ENCODE assay signal across 20 cellular contexts in the genomic region with DNA sequence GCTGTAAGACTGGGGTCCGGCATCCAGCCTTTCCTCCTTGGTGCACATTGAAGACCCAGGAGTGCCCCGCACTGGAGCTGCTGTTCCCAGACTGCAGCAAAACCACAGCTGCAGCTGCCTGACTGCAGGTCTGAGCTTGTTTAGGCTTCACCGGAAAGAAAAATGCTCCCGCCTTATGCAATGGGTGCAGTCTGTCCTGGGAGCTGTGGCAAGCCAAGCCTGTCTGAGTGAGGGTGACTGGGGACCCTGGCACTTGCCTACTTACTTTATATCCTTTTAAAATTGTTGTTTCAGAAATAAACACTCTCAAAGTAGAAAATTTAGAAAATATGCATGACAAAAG. TPM values are rescaled to one million over a fixed set of nuclear protein-coding genes. Genes with fewer than 3 reads are reported as not detected.
DNase-seq lines count a peak whose midpoint lies in the region; ATAC-seq and TF ChIP-seq lines count a peak whose summit lies in the region.
"Had no signal": no experiment of that assay in that cellular context is flagged by ENCODE, and none has a peak within 500 bp of the region (broad histone marks: within the 10 kb centered on the region; RNA-seq: fewer than 3 reads in every experiment).

No MANE protein-coding gene starts in this region.

- no peak for TF ChIP-seq CTCF in mammary epithelial cell (conservative IDR thresholded peaks at IDR 0.05 in 1 of 2, IDR thresholded peaks at IDR 0.05 in 1 of 2; ENCODE audit: extremely low read depth in 1 of 2, insufficient read depth in 1 of 2, low read depth in 1 of 2, low read length in 2 of 2)

- ATAC-seq in GM19452 (IDR thresholded peaks at IDR 0.05; ENCODE audit: unreplicated experiment) = no peak
- ATAC-seq in GM21515 (IDR thresholded peaks at IDR 0.05; ENCODE audit: unreplicated experiment) = no peak
- ATAC-seq in HG03354 (IDR thresholded peaks at IDR 0.05; ENCODE audit: poor library complexity, severe bottlenecking, unreplicated experiment) = no peak
- ATAC-seq: CD8-positive, alpha-beta T cell; HepG2; sciatic nerve had no signal

- H3K9ac ChIP-seq in mammary epithelial cell (ENCODE audit: insufficient read depth, low read length) (peak overlapping the region; percentile 34), skeletal muscle satellite cell (ENCODE audit: low read depth, low read length) (no peak overlapping the region)

- DNase-seq in DMS79 treated with DMSO at 0.1 percent for 48 hours (lab: John Stamatoyannopoulos, UW) (peak; percentile 39), NCI-H2171 (lab: John Stamatoyannopoulos, UW) (peak; percentile 3), mammary epithelial cell (peak; percentile 82)
- DNase-seq: activated CD4-positive, alpha-beta T cell treated with anti-CD3 and anti-CD28 coated beads for 48 hours; CD8-positive, alpha-beta T cell; effector memory CD4-positive, alpha-beta T cell; head of caudate nucleus; NCI-H187; NCI-H446; nephron progenitor cell; NK-92 treated with Interleukin-12 subunit alpha and Interleukin-12 subunit beta, amount 100 ng/mL, for 24 hours; stimulated activated CD4-positive, alpha-beta T cell treated with anti-CD3 and anti-CD28 coated beads, Interleukin-1b, Interleukin-23, amount 100 ng/mL, for 48 hours; SW 1271 had no signal

- peak overlapping the region; percentile 84 for H3K27ac ChIP-seq in mammary epithelial cell (ENCODE audit: insufficient read depth, low read depth, low read length)

- in situ Hi-C loops in mammary epithelial cell (cut with MboI; ENCODE audit: low sequenced_read_pairs in 2 of 2) = no loop called here

- 0% methylated on average over 3 of the region's 4 CpGs for WGBS in mammary epithelial cell (ENCODE audit: low coverage, missing lambda C conversion rate)

- BruUV-seq in mammary epithelial cell (replicated peaks; lab: Mats Ljungman, UMichigan) = no TSS peak

- CTCF ChIA-PET in mammary epithelial cell (lab: Charles Lee; ENCODE audit: low non-redundant PET) = interaction anchor here (0.6 kb wide), 2 partner anchors 48 to 706 kb away, joined by 3 read pairs; no protein-coding TSS in a partner anchor

- peaks cover 64% of the 10 kb centered on the region for H3K4me1 ChIP-seq in mammary epithelial cell (ENCODE audit: insufficient read depth, low read length)
- H3K4me1 ChIP-seq in skeletal muscle satellite cell (ENCODE audit: control insufficient read depth, insufficient read depth, low read length) = peaks cover 35% of the 10 kb centered on the region

- H3K4me3 ChIP-seq in mammary epithelial cell (replicated peaks in 1 of 3; ENCODE audit: insufficient read depth in 1 of 3, low read depth in 2 of 3, low read length in 3 of 3) = no peak overlapping the region
- no peak overlapping the region for H3K4me3 ChIP-seq in skeletal muscle satellite cell (ENCODE audit: low read length)
- H3K4me3 ChIP-seq: thoracic aorta had no signal

- H3K4me2 ChIP-seq in mammary epithelial cell (ENCODE audit: insufficient read depth, low read depth, low read length) (peak overlapping the region; percentile 71), skeletal muscle satellite cell (ENCODE audit: low read length) (peak overlapping the region; percentile 42)

- peaks cover 13% of the 10 kb centered on the region for H3K79me2 ChIP-seq in mammary epithelial cell (ENCODE audit: insufficient read depth, low read length)

- no peaks in the 10 kb centered on the region for H3K9me3 ChIP-seq in mammary epithelial cell (replicated peaks; ENCODE audit: insufficient read depth, low read length)
- no peaks in the 10 kb centered on the region for H3K9me3 ChIP-seq in skeletal muscle satellite cell (replicated peaks; ENCODE audit: low read length)
- H3K9me3 ChIP-seq: thoracic aorta had no signal

- no peaks in the 10 kb centered on the region for H4K20me1 ChIP-seq in mammary epithelial cell (ENCODE audit: insufficient read depth, low read length)

- H3K36me3 ChIP-seq in mammary epithelial cell (ENCODE audit: insufficient read depth, low read length) (no peaks in the 10 kb centered on the region), skeletal muscle satellite cell (ENCODE audit: insufficient read depth, low read length) (no peaks in the 10 kb centered on the region)
- H3K36me3 ChIP-seq: thoracic aorta had no signal

- intact Hi-C loops in mammary epithelial cell (cut with micrococcal nuclease) = loop anchor here (1.0 kb wide), 2 partner anchors 24 to 32 kb away; partner anchors contain the start of gene CD44

- H3K27me3 ChIP-seq in mammary epithelial cell (ENCODE audit: insufficient read depth, low read length) (no peaks in the 10 kb centered on the region), skeletal muscle satellite cell (ENCODE audit: control insufficient read depth, insufficient read depth, low read length) (peaks cover 14% of the 10 kb centered on the region)

- H2AFZ ChIP-seq in mammary epithelial cell (ENCODE audit: low read depth, low read length) = peak overlapping the region; percentile 31

- dilution Hi-C loops in mammary epithelial cell (cut with HindIII; ENCODE audit: low sequenced_read_pairs) = no loop called here

RNA-seq across cellular contexts. Expression of gene CD44, which starts 23.3 kb away (rescaled TPM):
- total RNA-seq in mammary epithelial cell = 1,000 to 10,000 TPM; 1,362 to 2,544 TPM
- polyA plus RNA-seq in mammary epithelial cell = 2,091 TPM
- polyA minus RNA-seq in mammary epithelial cell = 2,638 TPM
- 298 TPM in 2 replicates for total RNA-seq in skeletal muscle satellite cell (2012; rRNA removed)

Comparison
In these comparisons a context has a peak if more than half of its experiments do, and no peak if none do; other contexts are left out.
1. DNase-seq: peak in every context shown above with its lines; median percentile 82 in mammary epithelial cell; 39 in DMS79 treated with DMSO at 0.1 percent for 48 hours; 3 in NCI-H2171.